Comparison of ENCODE assay signal across 20 cellular contexts in genomic region chr2:57890993-57891688, GRCh38.
DNase-seq lines count a peak whose midpoint lies in the region; ATAC-seq and TF ChIP-seq lines count a peak whose summit lies in the region.
"Had no signal": no experiment of that assay in that cellular context is flagged by ENCODE, and none has a peak within 500 bp of the region (broad histone marks: within the 10 kb centered on the region; RNA-seq: fewer than 3 reads in every experiment).

No MANE protein-coding gene starts in this region.

- no peak overlapping the region for H3K4ac ChIP-seq in IMR-90 (ENCODE audit: low read depth, low read length)

- H4K20me1 ChIP-seq in IMR-90 (ENCODE audit: insufficient read depth, low read length), result no peaks in the 10 kb centered on the region

- no peak overlapping the region for H4K8ac ChIP-seq in IMR-90 (ENCODE audit: low read depth in 2 of 2, low read length in 2 of 2)

- H3K4me1 ChIP-seq in IMR-90 (ENCODE audit: control insufficient read depth, insufficient read depth, low read length) (peaks cover 2% of the 10 kb centered on the region), colonic mucosa (no peaks in the 10 kb centered on the region), skeletal muscle satellite cell (ENCODE audit: control insufficient read depth, insufficient read depth, low read length) (peaks cover 32% of the 10 kb centered on the region)

- no peak overlapping the region for H3K4me2 ChIP-seq in IMR-90 (ENCODE audit: low read depth, low read length)
- no peak overlapping the region for H3K4me2 ChIP-seq in skeletal muscle satellite cell (ENCODE audit: low read length)
- H3K4me2 ChIP-seq: PC-9 had no signal

- no peak overlapping the region for H2BK15ac ChIP-seq in IMR-90 (ENCODE audit: low read depth, low read length)

- no peak overlapping the region for H2BK5ac ChIP-seq in IMR-90 (ENCODE audit: low read depth, low read length, poor library complexity, severe bottlenecking)

- intact Hi-C loops in IMR-90 (cut with micrococcal nuclease) (no loop called here), colonic mucosa (cut with DNase I) (no loop called here)

- no peaks in the 10 kb centered on the region for H3K79me1 ChIP-seq in IMR-90 (ENCODE audit: low read depth in 1 of 2, low read length in 2 of 2)

- BruUV-seq in IMR-90 (replicated peaks; lab: Mats Ljungman, UMichigan), result no TSS peak

- no peak overlapping the region for H3K14ac ChIP-seq in IMR-90 (replicated peaks; ENCODE audit: low read depth, low read length)

- no peak overlapping the region for H3K9ac ChIP-seq in IMR-90 (ENCODE audit: low read depth, low read length)
- no peak overlapping the region for H3K9ac ChIP-seq in colonic mucosa (ENCODE audit: low read depth in 2 of 2, low read length in 2 of 2)
- peak overlapping the region; percentile 16 for H3K9ac ChIP-seq in skeletal muscle satellite cell (ENCODE audit: low read depth, low read length)

- H3K9me1 ChIP-seq in IMR-90 (ENCODE audit: insufficient read depth, low read length), result no peaks in the 10 kb centered on the region

- no peak overlapping the region for H3K18ac ChIP-seq in IMR-90 (ENCODE audit: low read depth, low read length)

- H3K23ac ChIP-seq in IMR-90 (ENCODE audit: low read depth, low read length), result no peak overlapping the region

- H3K56ac ChIP-seq in IMR-90 (ENCODE audit: extremely low read depth, insufficient read depth, low read length), result no peak overlapping the region

- H3K36me3 ChIP-seq in IMR-90 (ENCODE audit: control insufficient read depth, insufficient read depth, low read length) (no peaks in the 10 kb centered on the region), colonic mucosa (no peaks in the 10 kb centered on the region), skeletal muscle satellite cell (ENCODE audit: insufficient read depth, low read length) (no peaks in the 10 kb centered on the region)

- no CpG with 5 or more reads among the region's 7 CpGs for WGBS in IMR-90 (ENCODE audit: extremely low coverage in 2 of 2, insufficient read length in 1 of 2), 2 experiments

- no peak overlapping the region for H4K91ac ChIP-seq in IMR-90 (ENCODE audit: insufficient read depth, low read depth, low read length)

- DNase-seq in AG20443 (ENCODE audit: low spot score) (peak; percentile 9), IMR-90 (peak; percentile 2), colonic mucosa (peak; percentile 47)
- no peak for DNase-seq in activated CD4-positive, alpha-beta T cell treated with anti-CD3 and anti-CD28 coated beads, Interleukin-2, amount 50 U/mL, for 4 hours
- DNase-seq: C1 segment of cervical spinal cord; H9; NCI-H1436 treated with DMSO at 0.1 percent for 48 hours; NCI-H2107; NCI-H226; NCI-H69; NK-92 treated with Interleukin-12 subunit alpha and Interleukin-12 subunit beta, amount 100 ng/mL, for 24 hours; PC-9; T-cell had no signal

- H2AK5ac ChIP-seq in IMR-90 (ENCODE audit: low read depth, low read length), result no peak overlapping the region

- POLR2A ChIA-PET in IMR-90 (lab: Charles Lee; ENCODE audit: unreplicated experiment), result no interaction called here

- CTCF ChIA-PET in IMR-90 (lab: Yijun Ruan, JAX), result no interaction called here

- dilution Hi-C loops in IMR-90 (cut with HindIII; ENCODE audit: low sequenced_read_pairs, unreplicated experiment), result no loop called here

- ATAC-seq in IMR-90 (ENCODE audit: low read depth) (peak; percentile 40), HG02973 (IDR thresholded peaks at IDR 0.05; ENCODE audit: unreplicated experiment) (no peak), GM21717 (IDR thresholded peaks at IDR 0.05; ENCODE audit: unreplicated experiment) (no peak), GM21825 (IDR thresholded peaks at IDR 0.05; ENCODE audit: unreplicated experiment) (no peak)
- ATAC-seq: K562, Right ventricle myocardium inferior, T-cell had no signal

- no peak overlapping the region for H2AK9ac ChIP-seq in IMR-90 (replicated peaks; ENCODE audit: low read depth, low read length, poor library complexity)

- no peak for TF ChIP-seq POLR2A in IMR-90 (IDR thresholded peaks at IDR 0.05; ENCODE audit: low read depth, low read length)

- H3K4me3 ChIP-seq in IMR-90 (ENCODE audit: insufficient read depth, low read depth, low read length), result no peak overlapping the region
- no peak overlapping the region for H3K4me3 ChIP-seq in colonic mucosa
- no peak overlapping the region for H3K4me3 ChIP-seq in skeletal muscle satellite cell (ENCODE audit: low read length)
- H3K4me3 ChIP-seq: K562, PC-9, SK-N-MC had no signal

- H2AFZ ChIP-seq in IMR-90 (replicated peaks; ENCODE audit: low read length, poor library complexity), result no peak overlapping the region
- H2AFZ ChIP-seq: PC-9 had no signal

- no peak overlapping the region for H2BK20ac ChIP-seq in IMR-90 (ENCODE audit: low read depth, low read length)

- TF ChIP-seq CTCF in IMR-90 (conservative IDR thresholded peaks at IDR 0.05; ENCODE audit: low read depth, low read length) (no peak), colonic mucosa (IDR thresholded peaks at IDR 0.05) (no peak)

- H3K27ac ChIP-seq in IMR-90 (ENCODE audit: insufficient read depth, low read length), result no peak overlapping the region
- H3K27ac ChIP-seq in colonic mucosa, result no peak overlapping the region
- H3K27ac ChIP-seq: PC-9 had no signal

- TF ChIP-seq RAD21 in IMR-90 (IDR thresholded peaks at IDR 0.05; ENCODE audit: low read length), result no peak

- in situ Hi-C loops in IMR-90 (cut with MboI; ENCODE audit: low sequenced_read_pairs), result no loop called here

- no peak overlapping the region for H2BK120ac ChIP-seq in IMR-90 (ENCODE audit: low read depth, low read length)

- H3K9me3 ChIP-seq in IMR-90 (ENCODE audit: control insufficient read depth, insufficient read depth, low read length) (no peaks in the 10 kb centered on the region), colonic mucosa (no peaks in the 10 kb centered on the region), skeletal muscle satellite cell (replicated peaks; ENCODE audit: low read length) (no peaks in the 10 kb centered on the region)

- H3K27me3 ChIP-seq in IMR-90 (ENCODE audit: control insufficient read depth, insufficient read depth, low read length), result no peaks in the 10 kb centered on the region; the same call in 1 of the 2 replicates
- H3K27me3 ChIP-seq in colonic mucosa, result no peaks in the 10 kb centered on the region
- H3K27me3 ChIP-seq in skeletal muscle satellite cell (ENCODE audit: control insufficient read depth, insufficient read depth, low read length), result no peaks in the 10 kb centered on the region

- no peak overlapping the region for H4K5ac ChIP-seq in IMR-90 (ENCODE audit: low read depth, low read length)

TF ChIP-seq in IMR-90, 13 proteins besides CTCF, POLR2A, EP300 and RAD21:
- no peak for TF ChIP-seq FOS (IDR thresholded peaks at IDR 0.05; ENCODE audit: low read depth, low read length)
- TF ChIP-seq CEBPB (IDR thresholded peaks at IDR 0.05; ENCODE audit: low read depth, low read length), result peak; percentile 50; the same call in 1 of the 2 replicates
- TF ChIP-seq USF2 (IDR thresholded peaks at IDR 0.05; ENCODE audit: low read depth, low read length), result no peak
TF ChIP-seq in IMR-90: peak in this region for 1.

Comparison
In these comparisons a context has a peak if more than half of its experiments do, and no peak if none do; other contexts are left out.
1. DNase-seq: peak in AG20443 (single experiment), IMR-90 (single experiment) and colonic mucosa (single experiment); none in activated CD4-positive, alpha-beta T cell treated with anti-CD3 and anti-CD28 coated beads, Interleukin-2, amount 50 U/mL, for 4 hours (0 of 2).